ENCODE assay signal across 8 cellular contexts in the genomic region with DNA sequence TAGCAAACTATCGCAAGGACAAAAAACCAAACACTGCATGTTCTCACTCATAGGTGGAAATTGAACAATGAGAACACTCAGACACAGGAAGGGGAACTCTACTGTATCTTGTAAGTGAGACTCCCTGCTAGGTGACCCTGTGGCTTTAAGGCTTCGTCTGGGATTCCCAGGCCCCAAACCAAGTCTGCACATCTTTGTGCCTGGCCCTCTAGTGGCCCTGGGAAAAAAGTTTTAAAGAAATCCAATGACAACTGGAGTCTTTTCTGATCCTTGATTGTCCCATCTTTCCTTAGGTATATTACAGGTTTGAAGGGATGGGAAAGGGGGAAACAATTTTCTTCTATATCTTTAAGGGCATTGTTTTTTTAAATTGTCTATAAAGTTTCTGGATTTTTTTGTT. TPM values are rescaled to one million over a fixed set of nuclear protein-coding genes. Genes with fewer than 3 reads are reported as not detected.
A peak's percentile ranks its signal among the peaks of the same experiment; 100 is the strongest.
DNase-seq lines count a peak whose midpoint lies in the region; ATAC-seq and TF ChIP-seq lines count a peak whose summit lies in the region.

No MANE protein-coding gene starts in this region.

- peak in 2 of 5 experiments; percentile 15 to 25 for TF ChIP-seq CTCF in tibial nerve (IDR thresholded peaks at IDR 0.05)

- intact Hi-C loops in activated CD4-positive, alpha-beta T cell treated with anti-CD3 and anti-CD28 coated beads for 36 hours (cut with DNase I, micrococcal nuclease), result loop anchor here (5.0 to 10.0 kb wide), 4 partner anchors 35 to 1030 kb away; no protein-coding TSS in a partner anchor
- intact Hi-C loops in CD4-positive, alpha-beta memory T cell (cut with micrococcal nuclease), result no loop called here

- H3K36me3 Mint-ChIP-seq in activated CD4-positive, alpha-beta T cell treated with anti-CD3 and anti-CD28 coated beads for 36 hours (ENCODE audit: low read depth), result no peaks in the 10 kb centered on the region
- no peaks in the 10 kb centered on the region for H3K36me3 Mint-ChIP-seq in stimulated activated naive B cell treated with anti-CD40 and anti-IgM and Interleukin-4, amounts not matched to agents 10 μg/mL and 1 μg/mL and 100 μg/mL, for 72 hours
- no peaks in the 10 kb centered on the region for H3K36me3 Mint-ChIP-seq in CD4-positive, alpha-beta memory T cell

- H3K27me3 ChIP-seq in CD4-positive, alpha-beta memory T cell (ENCODE audit: insufficient read depth, low read length), result no peaks in the 10 kb centered on the region
- H3K27me3 ChIP-seq in tibial nerve, result no peaks in the 10 kb centered on the region

- H3K27me3 Mint-ChIP-seq in activated CD4-positive, alpha-beta T cell treated with anti-CD3 and anti-CD28 coated beads for 36 hours, result peaks cover 7% of the 10 kb centered on the region
- no peaks in the 10 kb centered on the region for H3K27me3 Mint-ChIP-seq in stimulated activated naive B cell treated with anti-CD40 and anti-IgM and Interleukin-4, amounts not matched to agents 10 μg/mL and 1 μg/mL and 100 μg/mL, for 72 hours
- peaks cover 0 to 1% of the 10 kb centered on the region in 2 donors for H3K27me3 Mint-ChIP-seq in CD4-positive, alpha-beta memory T cell

- POLR2A ChIA-PET in activated CD4-positive, alpha-beta T cell treated with anti-CD3 and anti-CD28 coated beads for 36 hours (lab: Charles Lee), result no interaction called here
- POLR2A ChIA-PET in CD4-positive, alpha-beta memory T cell (lab: Charles Lee; ENCODE audit: partially characterized antibody), result no interaction called here

- ATAC-seq in activated CD4-positive, alpha-beta T cell treated with anti-CD3 and anti-CD28 coated beads for 36 hours, result no peak
- ATAC-seq in esophagus mucosa (peak; percentile 46), GM19351 (IDR thresholded peaks at IDR 0.05; ENCODE audit: unreplicated experiment) (no peak)
- peak; percentile 69 to 74 for ATAC-seq in stimulated activated naive B cell treated with anti-CD40 and anti-IgM and Interleukin-4, amounts not matched to agents 10 μg/mL and 1 μg/mL and 100 μg/mL, for 72 hours (replicated peaks)

- H3K27ac ChIP-seq in CD4-positive, alpha-beta memory T cell (ENCODE audit: low read depth, low read length), result no peak overlapping the region
- H3K27ac ChIP-seq in tibial nerve, result no peak overlapping the region

- H3K9me3 ChIP-seq in CD4-positive, alpha-beta memory T cell (ENCODE audit: control insufficient read depth in 1 of 2, low read length in 2 of 2), result no peaks in the 10 kb centered on the region
- no peaks in the 10 kb centered on the region for H3K9me3 ChIP-seq in tibial nerve

- peaks cover 2% of the 10 kb centered on the region for H3K9me3 Mint-ChIP-seq in activated CD4-positive, alpha-beta T cell treated with anti-CD3 and anti-CD28 coated beads for 36 hours (ENCODE audit: low read depth)
- H3K9me3 Mint-ChIP-seq in stimulated activated naive B cell treated with anti-CD40 and anti-IgM and Interleukin-4, amounts not matched to agents 10 μg/mL and 1 μg/mL and 100 μg/mL, for 72 hours, result no peaks in the 10 kb centered on the region
- H3K9me3 Mint-ChIP-seq in CD4-positive, alpha-beta memory T cell, result peaks cover 0 to 2% (median 0%) of the 10 kb centered on the region in 8 donors

- CTCF ChIA-PET in activated CD4-positive, alpha-beta T cell treated with anti-CD3 and anti-CD28 coated beads for 36 hours (lab: Charles Lee), result interaction anchor here (0.8 to 1.1 kb wide), 3 partner anchors 44 to 120 kb away, joined by 3 to 5 read pairs (median 3); no protein-coding TSS in a partner anchor
- CTCF ChIA-PET in CD4-positive, alpha-beta memory T cell (lab: Charles Lee; ENCODE audit: partially characterized antibody), result interaction anchor here (0.7 to 1.5 kb wide), 2 partner anchors 13 to 45 kb away, joined by 3 read pairs; no protein-coding TSS in a partner anchor

- no peak overlapping the region for H3K4me3 ChIP-seq in CD4-positive, alpha-beta memory T cell (ENCODE audit: low read length in 2 of 2)
- H3K4me3 ChIP-seq in tibial nerve, result no peak overlapping the region

- no peak overlapping the region for H3K27ac Mint-ChIP-seq in activated CD4-positive, alpha-beta T cell treated with anti-CD3 and anti-CD28 coated beads for 36 hours
- H3K27ac Mint-ChIP-seq in stimulated activated naive B cell treated with anti-CD40 and anti-IgM and Interleukin-4, amounts not matched to agents 10 μg/mL and 1 μg/mL and 100 μg/mL, for 72 hours, result no peak overlapping the region
- H3K27ac Mint-ChIP-seq in CD4-positive, alpha-beta memory T cell, result no peak overlapping the region

- peak; percentile 26 for DNase-seq in activated CD4-positive, alpha-beta T cell treated with anti-CD3 and anti-CD28 coated beads for 36 hours
- no peak for DNase-seq in activated CD4-positive, alpha-beta T cell treated with anti-CD3 and anti-CD28 coated beads, Interleukin-2, amount 50 U/mL, for 1 hour
- peak; percentile 29 for DNase-seq in NCI-H460 (ENCODE audit: extremely low read depth, low read depth)
- no peak for DNase-seq in stimulated activated naive B cell treated with anti-CD40 and anti-IgM and Interleukin-4, amounts not matched to agents 10 μg/mL and 1 μg/mL and 100 μg/mL, for 72 hours
- no peak for DNase-seq in CD4-positive, alpha-beta memory T cell
- DNase-seq in tibial nerve (ENCODE audit: low spot score in 2 of 2), result no peak

- TF ChIP-seq EP300 in tibial nerve (IDR thresholded peaks at IDR 0.05), result no peak

- TF ChIP-seq POLR2A in tibial nerve (IDR thresholded peaks at IDR 0.05), result no peak

- H3K4me1 Mint-ChIP-seq in activated CD4-positive, alpha-beta T cell treated with anti-CD3 and anti-CD28 coated beads for 36 hours, result peaks cover 22% of the 10 kb centered on the region
- peaks cover 4 to 11% of the 10 kb centered on the region in 2 donors for H3K4me1 Mint-ChIP-seq in stimulated activated naive B cell treated with anti-CD40 and anti-IgM and Interleukin-4, amounts not matched to agents 10 μg/mL and 1 μg/mL and 100 μg/mL, for 72 hours
- peaks cover 4 to 17% (median 11%) of the 10 kb centered on the region in 4 donors for H3K4me1 Mint-ChIP-seq in CD4-positive, alpha-beta memory T cell

- H3K4me1 ChIP-seq in CD4-positive, alpha-beta memory T cell (ENCODE audit: insufficient read depth, low read length), result peaks cover 10% of the 10 kb centered on the region
- no peaks in the 10 kb centered on the region for H3K4me1 ChIP-seq in tibial nerve

- 52 to 57% methylated on average over 2 of the region's 2 CpGs for WGBS in tibial nerve, 2 donors

- H3K4me3 Mint-ChIP-seq in activated CD4-positive, alpha-beta T cell treated with anti-CD3 and anti-CD28 coated beads for 36 hours, result no peak overlapping the region
- no peak overlapping the region for H3K4me3 Mint-ChIP-seq in stimulated activated naive B cell treated with anti-CD40 and anti-IgM and Interleukin-4, amounts not matched to agents 10 μg/mL and 1 μg/mL and 100 μg/mL, for 72 hours
- H3K4me3 Mint-ChIP-seq in CD4-positive, alpha-beta memory T cell, result no peak overlapping the region

- no peaks in the 10 kb centered on the region for H3K36me3 ChIP-seq in CD4-positive, alpha-beta memory T cell (ENCODE audit: insufficient read depth, low read length)
- no peaks in the 10 kb centered on the region for H3K36me3 ChIP-seq in tibial nerve

RNA-seq across cellular contexts. Expression of gene LIPM, which starts 10.6 kb away (rescaled TPM):
- total RNA-seq in activated CD4-positive, alpha-beta T cell treated with anti-CD3 and anti-CD28 coated beads for 36 hours, result not detected
- total RNA-seq in NCI-H460 (2014; rRNA removed; shearing (Covaris generic)), result not detected in 2 replicates
- not detected in 2 replicates for polyA plus RNA-seq in NCI-H460 (2014; cell fraction: nucleus; rRNA removed)
- total RNA-seq in esophagus mucosa, result not detected
- total RNA-seq in CD4-positive, alpha-beta memory T cell, result not detected
- not detected for polyA plus RNA-seq in CD4-positive, alpha-beta memory T cell
- not detected for total RNA-seq in tibial nerve

RNA-seq across cellular contexts. Expression of gene LIPN, which starts 32.1 kb away (rescaled TPM):
- not detected for total RNA-seq in activated CD4-positive, alpha-beta T cell treated with anti-CD3 and anti-CD28 coated beads for 36 hours
- total RNA-seq in NCI-H460 (2014; rRNA removed; shearing (Covaris generic)), result not detected in 2 replicates
- polyA plus RNA-seq in NCI-H460 (2014; cell fraction: nucleus; rRNA removed), result not detected in 2 replicates
- total RNA-seq in esophagus mucosa, result 1.4 TPM
- not detected for total RNA-seq in CD4-positive, alpha-beta memory T cell
- polyA plus RNA-seq in CD4-positive, alpha-beta memory T cell, result under 1 TPM in 1 of 2 donors, not detected in 1; 0.22 TPM
- total RNA-seq in tibial nerve, result not detected

RNA-seq across cellular contexts. Expression of gene ANKRD22, which starts 59.7 kb away (rescaled TPM):
- total RNA-seq in activated CD4-positive, alpha-beta T cell treated with anti-CD3 and anti-CD28 coated beads for 36 hours, result under 1 TPM; 0.37 TPM
- total RNA-seq in NCI-H460 (2014; rRNA removed; shearing (Covaris generic)), result 0.17 TPM in 1 of 2 replicates, not detected in the other
- polyA plus RNA-seq in NCI-H460 (2014; cell fraction: nucleus; rRNA removed), result 0.11 TPM in 1 of 2 replicates, not detected in the other
- total RNA-seq in esophagus mucosa, result 32.9 TPM
- total RNA-seq in CD4-positive, alpha-beta memory T cell, result under 1 TPM in 1 of 2 experiments, not detected in 1; 0.58 TPM
- polyA plus RNA-seq in CD4-positive, alpha-beta memory T cell, result not detected
- total RNA-seq in tibial nerve, result not detected

Comparison
In these comparisons a context has a peak if more than half of its experiments do, and no peak if none do; other contexts are left out.
1. DNase-seq: peak in activated CD4-positive, alpha-beta T cell treated with anti-CD3 and anti-CD28 coated beads for 36 hours (single experiment) and NCI-H460 (single experiment); none in activated CD4-positive, alpha-beta T cell treated with anti-CD3 and anti-CD28 coated beads, Interleukin-2, amount 50 U/mL, for 1 hour (single experiment), stimulated activated naive B cell treated with anti-CD40 and anti-IgM and Interleukin-4, amounts not matched to agents 10 μg/mL and 1 μg/mL and 100 μg/mL, for 72 hours (single experiment), CD4-positive, alpha-beta memory T cell (0 of 5) and tibial nerve (0 of 2).
2. ATAC-seq: peak in esophagus mucosa (single experiment) and stimulated activated naive B cell treated with anti-CD40 and anti-IgM and Interleukin-4, amounts not matched to agents 10 μg/mL and 1 μg/mL and 100 μg/mL, for 72 hours (2 of 2); none in activated CD4-positive, alpha-beta T cell treated with anti-CD3 and anti-CD28 coated beads for 36 hours (single experiment) and GM19351 (single experiment).
3. RNA of gene ANKRD22, which starts 59.7 kb away (total RNA-seq): 32.9 TPM in esophagus mucosa (single experiment); 0.58 TPM in CD4-positive, alpha-beta memory T cell, 0.37 TPM in activated CD4-positive, alpha-beta T cell treated with anti-CD3 and anti-CD28 coated beads for 36 hours, 0.17 TPM in NCI-H460 and not detected in tibial nerve; every median in the first group is over 10 times any median in the second.